In the genomic region with DNA sequence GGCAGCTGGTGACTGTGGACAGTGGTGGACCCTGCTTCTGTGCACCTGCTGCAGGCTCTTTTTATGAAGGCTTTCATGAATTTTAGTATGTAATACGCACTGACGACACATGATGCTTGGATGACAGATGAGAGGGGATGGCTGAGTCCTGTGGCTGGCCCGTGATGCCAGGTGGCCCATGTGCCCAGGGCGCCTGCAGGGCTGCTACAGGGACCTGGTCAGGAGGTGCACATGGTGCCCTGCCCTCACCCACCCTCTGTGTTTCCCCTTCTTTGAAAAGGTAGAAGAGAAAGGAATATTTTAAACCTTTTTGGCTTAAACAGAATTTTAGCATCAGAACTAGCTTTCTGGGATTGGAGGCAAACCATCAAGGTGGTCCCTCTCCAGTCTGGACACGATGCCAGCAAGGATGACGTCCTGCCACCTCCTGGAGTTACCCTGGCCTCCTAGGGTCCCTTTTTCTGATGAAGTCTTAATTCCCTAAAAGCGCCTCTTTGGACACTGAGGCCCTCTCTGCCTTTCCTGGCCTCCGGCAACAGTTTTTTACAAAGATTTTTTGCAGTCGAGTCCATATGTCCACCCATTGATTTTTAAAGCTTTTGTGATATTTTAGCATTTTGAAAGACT, we compare ENCODE assay signal across 13 cellular contexts. TPM values are rescaled to one million over a fixed set of nuclear protein-coding genes. Genes with fewer than 3 reads are reported as not detected.
A peak's percentile ranks its signal among the peaks of the same experiment; 100 is the strongest.
DNase-seq lines count a peak whose midpoint lies in the region; ATAC-seq and TF ChIP-seq lines count a peak whose summit lies in the region.
"Had no signal": no experiment of that assay in that cellular context is flagged by ENCODE, and none has a peak within 500 bp of the region (broad histone marks: within the 10 kb centered on the region; RNA-seq: fewer than 3 reads in every experiment).

No MANE protein-coding gene starts in this region.

- peaks cover 97% of the 10 kb centered on the region for H3K36me3 Mint-ChIP-seq in activated T-cell treated with anti-CD3 and anti-CD28 coated beads, Interleukin-2, amount 50 U/mL, for 24 hours (ENCODE audit: low read depth)
- peaks cover 14% of the 10 kb centered on the region for H3K36me3 Mint-ChIP-seq in HFFc6 (ENCODE audit: low read depth)
- peaks cover 21% of the 10 kb centered on the region for H3K36me3 Mint-ChIP-seq in activated naive CD8-positive, alpha-beta T cell treated with anti-CD3 and anti-CD28 coated beads, Interleukin-2, amount 50 U/mL, for 24 hours (ENCODE audit: low read depth)

- no peak for TF ChIP-seq CTCF in HFFc6 (IDR thresholded peaks at IDR 0.05)
- no peak for TF ChIP-seq CTCF in osteoblast (IDR thresholded peaks at IDR 0.05; ENCODE audit: extremely low read depth, low read depth, low read length)
- no peak for TF ChIP-seq CTCF in MM.1S (IDR thresholded peaks at IDR 0.05; ENCODE audit: low read length)

- no peaks in the 10 kb centered on the region for H3K4me1 ChIP-seq in osteoblast (ENCODE audit: insufficient read depth, low read length)
- peaks cover 3% of the 10 kb centered on the region; the same call in 1 of the 2 replicates for H3K4me1 ChIP-seq in MM.1S (ENCODE audit: low read length)
- H3K4me1 ChIP-seq: parathyroid adenoma, upper lobe of right lung had no signal

- H3K27ac ChIP-seq in osteoblast (ENCODE audit: low read depth, low read length) (no peak overlapping the region), MM.1S (ENCODE audit: low read length) (no peak overlapping the region)
- H3K27ac ChIP-seq: parathyroid adenoma, upper lobe of right lung had no signal

- H3K4me3 ChIP-seq in osteoblast (ENCODE audit: insufficient read depth, low read length) (no peak overlapping the region), MM.1S (ENCODE audit: low read length) (no peak overlapping the region)
- H3K4me3 ChIP-seq: upper lobe of right lung had no signal

- H3K36me3 ChIP-seq in osteoblast (ENCODE audit: insufficient read depth, low read length): peaks cover 85% of the 10 kb centered on the region
- peaks cover 6% of the 10 kb centered on the region for H3K36me3 ChIP-seq in MM.1S (replicated peaks; ENCODE audit: insufficient read depth, low read length)

- no peak overlapping the region for H3K9ac ChIP-seq in MM.1S (ENCODE audit: low read length)
- H3K9ac ChIP-seq: parathyroid adenoma had no signal

- H3K4me1 Mint-ChIP-seq in activated T-cell treated with anti-CD3 and anti-CD28 coated beads, Interleukin-2, amount 50 U/mL, for 24 hours (ENCODE audit: low read depth): peaks cover 39% of the 10 kb centered on the region
- peaks cover 4% of the 10 kb centered on the region for H3K4me1 Mint-ChIP-seq in HFFc6 (ENCODE audit: low read depth)
- H3K4me1 Mint-ChIP-seq in activated naive CD8-positive, alpha-beta T cell treated with anti-CD3 and anti-CD28 coated beads, Interleukin-2, amount 50 U/mL, for 24 hours: peaks cover 39% of the 10 kb centered on the region

- no peak for DNase-seq in activated T-cell treated with anti-CD3 and anti-CD28 coated beads, Interleukin-2, amount 50 U/mL, for 24 hours
- no peak for DNase-seq in activated T-cell treated with anti-CD3 and anti-CD28 coated beads, Interleukin-2, amount 50 U/mL, for 1 hour
- DNase-seq in HFFc6: no peak
- DNase-seq in activated naive CD8-positive, alpha-beta T cell treated with anti-CD3 and anti-CD28 coated beads, Interleukin-2, amount 50 U/mL, for 24 hours: no peak
- peak; percentile 83 for DNase-seq in osteoblast (ENCODE audit: insufficient read length, low spot score, missing footprints)
- DNase-seq in MM.1S: no peak
- DNase-seq in EL: no peak
- DNase-seq: T-helper 9 cell had no signal

- H2AFZ ChIP-seq in osteoblast (ENCODE audit: low read length): no peak overlapping the region
- no peak overlapping the region for H2AFZ ChIP-seq in MM.1S (ENCODE audit: low read length)
- H2AFZ ChIP-seq: parathyroid adenoma had no signal

- H3K79me2 ChIP-seq in osteoblast (ENCODE audit: insufficient read depth, low read length) (peaks cover 34% of the 10 kb centered on the region), MM.1S (ENCODE audit: low read length) (peaks cover 41% of the 10 kb centered on the region)
- H3K79me2 ChIP-seq: parathyroid adenoma had no signal

- ATAC-seq in activated naive CD8-positive, alpha-beta T cell treated with anti-CD3 and anti-CD28 coated beads, Interleukin-2, amount 50 U/mL, for 24 hours: no peak
- ATAC-seq in GM19452 (IDR thresholded peaks at IDR 0.05; ENCODE audit: unreplicated experiment): no peak
- ATAC-seq: upper lobe of right lung had no signal

- H3K27me3 ChIP-seq in osteoblast (ENCODE audit: insufficient read depth, low read length) (no peaks in the 10 kb centered on the region), MM.1S (replicated peaks; ENCODE audit: insufficient read depth, low read length) (no peaks in the 10 kb centered on the region)
- H3K27me3 ChIP-seq: upper lobe of right lung had no signal

- peaks cover 23% of the 10 kb centered on the region for H3F3A ChIP-seq in MM.1S (ENCODE audit: insufficient read depth, low read length)

- H3K9me3 ChIP-seq in osteoblast (ENCODE audit: low read depth, low read length) (no peaks in the 10 kb centered on the region), MM.1S (replicated peaks; ENCODE audit: insufficient read depth, low read length) (no peaks in the 10 kb centered on the region)
- H3K9me3 ChIP-seq: upper lobe of right lung had no signal

- H3K4me2 ChIP-seq in osteoblast (ENCODE audit: insufficient read depth, low read length) (no peak overlapping the region), MM.1S (ENCODE audit: low read depth, low read length) (no peak overlapping the region)

- peaks cover 3% of the 10 kb centered on the region for H4K20me1 ChIP-seq in osteoblast (ENCODE audit: insufficient read depth, low read length)
- no peaks in the 10 kb centered on the region for H4K20me1 ChIP-seq in MM.1S (ENCODE audit: insufficient read depth, low read length)

- H3K27me3 Mint-ChIP-seq in activated T-cell treated with anti-CD3 and anti-CD28 coated beads, Interleukin-2, amount 50 U/mL, for 24 hours: no peaks in the 10 kb centered on the region
- peaks cover 4% of the 10 kb centered on the region for H3K27me3 Mint-ChIP-seq in HFFc6 (ENCODE audit: insufficient read depth)
- no peaks in the 10 kb centered on the region for H3K27me3 Mint-ChIP-seq in activated naive CD8-positive, alpha-beta T cell treated with anti-CD3 and anti-CD28 coated beads, Interleukin-2, amount 50 U/mL, for 24 hours
- H3K27me3 Mint-ChIP-seq: dendritic cell treated with granulocyte-macrophage colony-stimulating factor and Interleukin-4, amounts not matched to agents 40 ng/mL and 50 ng/mL, for 4 days; memory B cell had no signal

- H3K9me3 Mint-ChIP-seq in activated T-cell treated with anti-CD3 and anti-CD28 coated beads, Interleukin-2, amount 50 U/mL, for 24 hours: no peaks in the 10 kb centered on the region
- no peaks in the 10 kb centered on the region for H3K9me3 Mint-ChIP-seq in HFFc6
- H3K9me3 Mint-ChIP-seq in activated naive CD8-positive, alpha-beta T cell treated with anti-CD3 and anti-CD28 coated beads, Interleukin-2, amount 50 U/mL, for 24 hours: no peaks in the 10 kb centered on the region
- H3K9me3 Mint-ChIP-seq: dendritic cell treated with granulocyte-macrophage colony-stimulating factor and Interleukin-4, amounts not matched to agents 40 ng/mL and 50 ng/mL, for 4 days; memory B cell had no signal

- H3K27ac Mint-ChIP-seq in activated T-cell treated with anti-CD3 and anti-CD28 coated beads, Interleukin-2, amount 50 U/mL, for 24 hours: peak overlapping the region; percentile 96
- H3K27ac Mint-ChIP-seq in HFFc6: peak overlapping the region; percentile 36
- H3K27ac Mint-ChIP-seq in activated naive CD8-positive, alpha-beta T cell treated with anti-CD3 and anti-CD28 coated beads, Interleukin-2, amount 50 U/mL, for 24 hours: peak overlapping the region; percentile 95
- H3K27ac Mint-ChIP-seq: dendritic cell treated with granulocyte-macrophage colony-stimulating factor and Interleukin-4, amounts not matched to agents 40 ng/mL and 50 ng/mL, for 4 days; memory B cell had no signal

- H3K4me3 Mint-ChIP-seq in activated T-cell treated with anti-CD3 and anti-CD28 coated beads, Interleukin-2, amount 50 U/mL, for 24 hours: no peak overlapping the region
- H3K4me3 Mint-ChIP-seq in HFFc6: no peak overlapping the region
- H3K4me3 Mint-ChIP-seq in activated naive CD8-positive, alpha-beta T cell treated with anti-CD3 and anti-CD28 coated beads, Interleukin-2, amount 50 U/mL, for 24 hours: no peak overlapping the region
- H3K4me3 Mint-ChIP-seq: dendritic cell treated with granulocyte-macrophage colony-stimulating factor and Interleukin-4, amounts not matched to agents 40 ng/mL and 50 ng/mL, for 4 days; memory B cell had no signal

- H3K9me2 ChIP-seq in MM.1S (replicated peaks; ENCODE audit: insufficient read depth, low read length): no peaks in the 10 kb centered on the region

RNA-seq across cellular contexts. Expression of gene RANBP1, which starts 5.4 kb away (rescaled TPM):
- total RNA-seq in HFFc6 (2021; fragmentation: NEBNext Ultra II Directional; extraction: Animal tissue kit (Norgen Biotek cat#: 25700)): 100 to 1,000 TPM; 177 to 231 (median 226) TPM
- total RNA-seq in osteoblast: 78.4 and 85.8 TPM in 2 replicates

RNA-seq across cellular contexts. Expression of gene TRMT2A, which starts 6.6 kb away (rescaled TPM):
- total RNA-seq in HFFc6 (2021; fragmentation: NEBNext Ultra II Directional; extraction: Animal tissue kit (Norgen Biotek cat#: 25700)): 10 to 100 TPM; 31.1 to 44.9 (median 38.5) TPM
- 35.9 and 43.8 TPM in 2 replicates for total RNA-seq in osteoblast

RNA-seq across cellular contexts. Expression of gene ZDHHC8, which starts 21.1 kb away (rescaled TPM):
- 100 to 1,000 TPM in 3 of 6 experiments, 10 to 100 TPM in 3; 91.8 to 119 (median 99.1) TPM for total RNA-seq in HFFc6 (2021; fragmentation: NEBNext Ultra II Directional; extraction: Animal tissue kit (Norgen Biotek cat#: 25700))
- 9.8 and 11.8 TPM in 2 replicates for total RNA-seq in osteoblast

RNA-seq across cellular contexts. Expression of gene DGCR8, which starts 30.4 kb away (rescaled TPM):
- 10 to 100 TPM; 19.8 to 24.5 (median 22.0) TPM for total RNA-seq in HFFc6 (2021; fragmentation: NEBNext Ultra II Directional; extraction: Animal tissue kit (Norgen Biotek cat#: 25700))
- 25.9 and 44.2 TPM in 2 replicates for total RNA-seq in osteoblast

RNA-seq across cellular contexts. Expression of gene CCDC188, which starts 40.4 kb away (rescaled TPM):
- total RNA-seq in HFFc6 (2021; fragmentation: NEBNext Ultra II Directional; extraction: Animal tissue kit (Norgen Biotek cat#: 25700)): 1 to 10 TPM in 4 of 6 experiments, under 1 TPM in 1, not detected in 1; 0.54 to 3.9 (median 2.8) TPM
- 0.36 and 0.59 TPM in 2 replicates for total RNA-seq in osteoblast

Comparison
In these comparisons a context has a peak if more than half of its experiments do, and no peak if none do; other contexts are left out.
1. H3K27ac Mint-ChIP-seq: peak in every context shown above with its lines; median percentile 96 in activated T-cell treated with anti-CD3 and anti-CD28 coated beads, Interleukin-2, amount 50 U/mL, for 24 hours; 95 in activated naive CD8-positive, alpha-beta T cell treated with anti-CD3 and anti-CD28 coated beads, Interleukin-2, amount 50 U/mL, for 24 hours; 36 in HFFc6.